In genomic region chr6:22142931-22143330, GRCh38 we compare ENCODE assay signal across 29 cellular contexts.
"Had no signal": no experiment of that assay in that cellular context is flagged by ENCODE, and none has a peak within 500 bp of the region (broad histone marks: within the 10 kb centered on the region; RNA-seq: fewer than 3 reads in every experiment).

No MANE protein-coding gene starts in this region.

- H3K27ac Mint-ChIP-seq: activated CD4-positive, alpha-beta memory T cell treated with anti-CD3 and anti-CD28 coated beads, Interleukin-2, amount 10 ng/mL, durations not matched to agents 7 days and 5 days; activated CD4-positive, alpha-beta T cell treated with anti-CD3 and anti-CD28 coated beads, Interleukin-2, amount 10 ng/mL, durations not matched to agents 7 days and 5 days; activated naive CD4-positive, alpha-beta T cell treated with anti-CD3 and anti-CD28 coated beads, Interleukin-2, amount 10 ng/mL, durations not matched to agents 7 days and 5 days; activated naive CD8-positive, alpha-beta T cell treated with anti-CD3 and anti-CD28 coated beads, Interleukin-2, amount 10 ng/mL, durations not matched to agents 7 days and 5 days; activated T-cell treated with anti-CD3 and anti-CD28 coated beads, Interleukin-2, amount 50 U/mL, for 24 hours; natural killer cell treated with Interleukin-12 subunit alpha and Interleukin-12 subunit beta and Interleukin-15 and Interleukin-18, amount 100 ng/mL, for 72 hours; progenitor cell of endocrine pancreas; T-helper 1 cell treated with Interleukin-12 subunit alpha and Interleukin-12 subunit beta and Interleukin-4 antibody, amounts not matched to agents 30 μg/mL and 1 μg/mL, for 36 hours had no signal

- H3K4me3 Mint-ChIP-seq: activated CD4-positive, alpha-beta memory T cell treated with anti-CD3 and anti-CD28 coated beads, Interleukin-2, amount 10 ng/mL, durations not matched to agents 7 days and 5 days; activated CD4-positive, alpha-beta T cell treated with anti-CD3 and anti-CD28 coated beads, Interleukin-2, amount 10 ng/mL, durations not matched to agents 7 days and 5 days; activated naive CD4-positive, alpha-beta T cell treated with anti-CD3 and anti-CD28 coated beads, Interleukin-2, amount 10 ng/mL, durations not matched to agents 7 days and 5 days; activated naive CD8-positive, alpha-beta T cell treated with anti-CD3 and anti-CD28 coated beads, Interleukin-2, amount 10 ng/mL, durations not matched to agents 7 days and 5 days; activated T-cell treated with anti-CD3 and anti-CD28 coated beads, Interleukin-2, amount 50 U/mL, for 24 hours; natural killer cell treated with Interleukin-12 subunit alpha and Interleukin-12 subunit beta and Interleukin-15 and Interleukin-18, amount 100 ng/mL, for 72 hours; T-helper 1 cell treated with Interleukin-12 subunit alpha and Interleukin-12 subunit beta and Interleukin-4 antibody, amounts not matched to agents 30 μg/mL and 1 μg/mL, for 36 hours; WTC11 had no signal

- DNase-seq: activated CD4-positive, alpha-beta memory T cell treated with anti-CD3 and anti-CD28 coated beads, Interleukin-2, amount 10 ng/mL, durations not matched to agents 7 days and 5 days; activated CD4-positive, alpha-beta T cell treated with anti-CD3 and anti-CD28 coated beads for 1 hour; activated CD4-positive, alpha-beta T cell treated with anti-CD3 and anti-CD28 coated beads, Interleukin-2, amount 10 ng/mL, durations not matched to agents 7 days and 5 days; activated CD8-positive, alpha-beta memory T cell treated with anti-CD3 and anti-CD28 coated beads, Interleukin-2, amount 50 U/mL, for 48 hours; activated gamma-delta T cell; activated naive CD4-positive, alpha-beta T cell treated with anti-CD3 and anti-CD28 coated beads, Interleukin-2, amount 10 ng/mL, durations not matched to agents 7 days and 5 days; activated naive CD8-positive, alpha-beta T cell treated with anti-CD3 and anti-CD28 coated beads, Interleukin-2, amount 10 ng/mL, durations not matched to agents 7 days and 5 days; activated T-cell treated with anti-CD3 and anti-CD28 coated beads, Interleukin-2, amount 50 U/mL, for 24 hours; amniotic stem cell; central memory CD4-positive, alpha-beta T cell; foreskin keratinocyte; islet precursor cell; left ventricle myocardium inferior; mesendoderm; mucosa of descending colon; ovary; right lobe of liver; stimulated activated CD4-positive, alpha-beta T cell treated with anti-CD3 and anti-CD28 coated beads, Interleukin-12 subunit alpha, Interleukin-12 subunit beta, amount 100 ng/mL, for 4 hours; stimulated activated naive CD4-positive, alpha-beta T cell; T-helper 9 cell had no signal

- H3K9me3 ChIP-seq: esophagus muscularis mucosa, left ventricle myocardium inferior, mucosa of descending colon, ovary, right lobe of liver, suprapubic skin, tibial nerve had no signal

- H3K36me3 Mint-ChIP-seq: activated naive CD4-positive, alpha-beta T cell treated with anti-CD3 and anti-CD28 coated beads, Interleukin-2, amount 10 ng/mL, durations not matched to agents 7 days and 5 days; activated naive CD8-positive, alpha-beta T cell treated with anti-CD3 and anti-CD28 coated beads, Interleukin-2, amount 10 ng/mL, durations not matched to agents 7 days and 5 days; natural killer cell treated with Interleukin-12 subunit alpha and Interleukin-12 subunit beta and Interleukin-15 and Interleukin-18, amount 100 ng/mL, for 72 hours; WTC11 had no signal

- H3K4me2 ChIP-seq: hepatocyte had no signal

- H3K27me3 Mint-ChIP-seq: progenitor cell of endocrine pancreas had no signal

- H3K4me3 ChIP-seq: esophagus muscularis mucosa, hepatocyte, left ventricle myocardium inferior, lung, mucosa of descending colon, ovary, right lobe of liver, suprapubic skin, tibial nerve had no signal

- H3K9me3 Mint-ChIP-seq: activated CD4-positive, alpha-beta memory T cell treated with anti-CD3 and anti-CD28 coated beads, Interleukin-2, amount 10 ng/mL, durations not matched to agents 7 days and 5 days; activated CD4-positive, alpha-beta T cell treated with anti-CD3 and anti-CD28 coated beads, Interleukin-2, amount 10 ng/mL, durations not matched to agents 7 days and 5 days; activated naive CD4-positive, alpha-beta T cell treated with anti-CD3 and anti-CD28 coated beads, Interleukin-2, amount 10 ng/mL, durations not matched to agents 7 days and 5 days; activated naive CD8-positive, alpha-beta T cell treated with anti-CD3 and anti-CD28 coated beads, Interleukin-2, amount 10 ng/mL, durations not matched to agents 7 days and 5 days; activated T-cell treated with anti-CD3 and anti-CD28 coated beads, Interleukin-2, amount 50 U/mL, for 24 hours; natural killer cell treated with Interleukin-12 subunit alpha and Interleukin-12 subunit beta and Interleukin-15 and Interleukin-18, amount 100 ng/mL, for 72 hours; T-helper 1 cell treated with Interleukin-12 subunit alpha and Interleukin-12 subunit beta and Interleukin-4 antibody, amounts not matched to agents 30 μg/mL and 1 μg/mL, for 36 hours had no signal

- H2AFZ ChIP-seq: hepatocyte had no signal

- H3K27ac ChIP-seq: esophagus muscularis mucosa, foreskin keratinocyte, hepatocyte, left ventricle myocardium inferior, ovary, right lobe of liver, suprapubic skin, tibial nerve had no signal

- H3K27me3 ChIP-seq: esophagus muscularis mucosa, foreskin keratinocyte, hepatocyte, ovary, right lobe of liver, suprapubic skin, tibial nerve had no signal

- H3K4me1 Mint-ChIP-seq: activated CD4-positive, alpha-beta memory T cell treated with anti-CD3 and anti-CD28 coated beads, Interleukin-2, amount 10 ng/mL, durations not matched to agents 7 days and 5 days had no signal

- H3K79me2 ChIP-seq: hepatocyte had no signal

- ATAC-seq: foreskin keratinocyte; mucosa of descending colon; natural killer cell treated with Interleukin-12 subunit alpha and Interleukin-12 subunit beta and Interleukin-15 and Interleukin-18, amount 100 ng/mL, for 72 hours; right lobe of liver; WTC11 had no signal

- H3K4me1 ChIP-seq: foreskin keratinocyte, right lobe of liver had no signal

- H3K36me3 ChIP-seq: esophagus muscularis mucosa, left ventricle myocardium inferior, ovary, right lobe of liver, suprapubic skin, tibial nerve had no signal
